28 cellular contexts compared by ENCODE assay signal in genomic region chr12:4202482-4202881, GRCh38.
DNase-seq lines count a peak whose midpoint lies in the region; ATAC-seq and TF ChIP-seq lines count a peak whose summit lies in the region.
"Had no signal": no experiment of that assay in that cellular context is flagged by ENCODE, and none has a peak within 500 bp of the region (broad histone marks: within the 10 kb centered on the region; RNA-seq: fewer than 3 reads in every experiment).

No MANE protein-coding gene starts in this region.

- H3K4me2 ChIP-seq in OCI-LY3 (ENCODE audit: low read length), result peak overlapping the region; percentile 55
- H3K4me2 ChIP-seq: A549, KMS-11 had no signal

- peak overlapping the region; percentile 50 for H3K9ac ChIP-seq in OCI-LY3 (ENCODE audit: low read length)
- H3K9ac ChIP-seq: KMS-11 had no signal

- H3K4me3 Mint-ChIP-seq in immature natural killer cell, result peak overlapping the region in 2 of 5 donors; percentile 42 to 61
- H3K4me3 Mint-ChIP-seq: activated CD8-positive, alpha-beta T cell treated with anti-CD3 and anti-CD28 coated beads for 36 hours; brain; naive thymus-derived CD8-positive, alpha-beta T cell; T-helper 1 cell treated with Interleukin-12 subunit alpha and Interleukin-12 subunit beta and Interleukin-4 antibody, amounts not matched to agents 30 μg/mL and 1 μg/mL, for 36 hours had no signal

- TF ChIP-seq CTCF in HL-60 (IDR thresholded peaks at IDR 0.05; ENCODE audit: insufficient read depth, low read length), result no peak
- no peak for TF ChIP-seq CTCF in OCI-LY3 (IDR thresholded peaks at IDR 0.05; ENCODE audit: low read depth, low read length)

- H3K4me1 Mint-ChIP-seq in immature natural killer cell, result peaks cover 42 to 57% of the 10 kb centered on the region in 2 donors
- H3K4me1 Mint-ChIP-seq: brain had no signal

- H3K27me3 Mint-ChIP-seq in immature natural killer cell (ENCODE audit: low read depth in 3 of 3), result peaks cover 0 to 2% (median 2%) of the 10 kb centered on the region in 3 donors

- peak overlapping the region in 4 of 6 donors; percentile 23 to 69 (median 30) for H3K27ac Mint-ChIP-seq in immature natural killer cell
- H3K27ac Mint-ChIP-seq: activated CD8-positive, alpha-beta T cell treated with anti-CD3 and anti-CD28 coated beads for 36 hours; brain; T-helper 1 cell treated with Interleukin-12 subunit alpha and Interleukin-12 subunit beta and Interleukin-4 antibody, amounts not matched to agents 30 μg/mL and 1 μg/mL, for 36 hours had no signal

- H3K4me1 ChIP-seq in OCI-LY3 (ENCODE audit: low read length), result peaks cover 68% of the 10 kb centered on the region
- H3K4me1 ChIP-seq: A549, lower lobe of right lung, tibial artery had no signal

- H3K36me3 Mint-ChIP-seq in immature natural killer cell, result no peaks in the 10 kb centered on the region
- H3K36me3 Mint-ChIP-seq: brain; naive thymus-derived CD8-positive, alpha-beta T cell had no signal

- DNase-seq in AML-193 (lab: John Stamatoyannopoulos, UW) (peak; percentile 15 to 57), HL-60 (ENCODE audit: low read depth in 1 of 2, low spot score in 1 of 2) (peak in 1 of 2 experiments; percentile 83), immature natural killer cell (no peak), nucleus accumbens (lab: John Stamatoyannopoulos, UW) (no peak), posterior vena cava (ENCODE audit: low spot score) (no peak), NCI-H1092 (lab: John Stamatoyannopoulos, UW) (no peak)
- DNase-seq: activated CD4-positive, CD25-positive, alpha-beta regulatory T cell treated with anti-CD3 and anti-CD28 coated beads, Interleukin-2, amount 50 U/mL, for 72 hours; activated CD8-positive, alpha-beta T cell treated with anti-CD3 and anti-CD28 coated beads for 36 hours; activated naive CD4-positive, alpha-beta T cell treated with anti-CD3 and anti-CD28 coated beads, Interleukin-2, amount 50 U/mL, for 16 hours; cerebellar nuclear complex; DMS53; foreskin melanocyte; lower lobe of right lung; MG63; naive thymus-derived CD8-positive, alpha-beta T cell; NCI-H1436 treated with DMSO at 0.1 percent for 48 hours; NCI-H2081 treated with DMSO at 0.1 percent for 48 hours; NCI-H226; right cardiac atrium; RPMI8226; stimulated activated CD8-positive, alpha-beta memory T cell treated with anti-CD3 and anti-CD28 coated beads, Interleukin-4, amount 100 ng/mL, for 48 hours; tibial artery had no signal

- no peaks in the 10 kb centered on the region for H4K20me1 ChIP-seq in OCI-LY3 (ENCODE audit: insufficient read depth, low read length)

- no peak overlapping the region for H2AFZ ChIP-seq in OCI-LY3 (ENCODE audit: low read depth, low read length)

- no peaks in the 10 kb centered on the region for H3K9me3 ChIP-seq in OCI-LY3 (ENCODE audit: insufficient read depth, low read length)
- H3K9me3 ChIP-seq: A549, lower lobe of right lung, MG63, tibial artery had no signal

- ATAC-seq in HG03139 (IDR thresholded peaks at IDR 0.05; ENCODE audit: unreplicated experiment), result no peak
- ATAC-seq: A549; activated CD8-positive, alpha-beta T cell treated with anti-CD3 and anti-CD28 coated beads for 36 hours; lower lobe of right lung; naive thymus-derived CD8-positive, alpha-beta T cell; right cardiac atrium had no signal

- H3K36me3 ChIP-seq in OCI-LY3 (replicated peaks; ENCODE audit: low read depth, low read length), result no peaks in the 10 kb centered on the region
- H3K36me3 ChIP-seq: lower lobe of right lung, MG63, tibial artery had no signal

- H3K79me2 ChIP-seq in OCI-LY3 (ENCODE audit: low read length), result no peaks in the 10 kb centered on the region

- no peaks in the 10 kb centered on the region for H3K9me3 Mint-ChIP-seq in immature natural killer cell
- H3K9me3 Mint-ChIP-seq: activated CD8-positive, alpha-beta T cell treated with anti-CD3 and anti-CD28 coated beads for 36 hours; brain; naive thymus-derived CD8-positive, alpha-beta T cell; T-helper 1 cell treated with Interleukin-12 subunit alpha and Interleukin-12 subunit beta and Interleukin-4 antibody, amounts not matched to agents 30 μg/mL and 1 μg/mL, for 36 hours had no signal

- H3K27ac ChIP-seq in HL-60 (replicated peaks) (peak overlapping the region; percentile 68), OCI-LY3 (ENCODE audit: low read length) (peak overlapping the region; percentile 50)
- H3K27ac ChIP-seq: A549, KMS-11, lower lobe of right lung, tibial artery had no signal

- intact Hi-C loops in posterior vena cava (cut with DNase I), result no loop called here

- no peaks in the 10 kb centered on the region for H3K27me3 ChIP-seq in HL-60 (ENCODE audit: insufficient read depth, poor library complexity, severe bottlenecking)
- no peaks in the 10 kb centered on the region for H3K27me3 ChIP-seq in OCI-LY3 (ENCODE audit: low read depth, low read length)

- H3K4me3 ChIP-seq in HL-60 (replicated peaks; ENCODE audit: insufficient read depth, low read length), result no peak overlapping the region
- peak overlapping the region; percentile 46 for H3K4me3 ChIP-seq in OCI-LY3 (ENCODE audit: low read length)
- H3K4me3 ChIP-seq: A549, lower lobe of right lung, MG63, tibial artery had no signal

Comparison
In these comparisons a context has a peak if more than half of its experiments do, and no peak if none do; other contexts are left out.
1. DNase-seq: peak in AML-193 (2 of 2); none in immature natural killer cell (0 of 3), nucleus accumbens (0 of 56), posterior vena cava (single experiment) and NCI-H1092 (single experiment).